Comparison of ENCODE assay signal across 23 cellular contexts in the genomic region with DNA sequence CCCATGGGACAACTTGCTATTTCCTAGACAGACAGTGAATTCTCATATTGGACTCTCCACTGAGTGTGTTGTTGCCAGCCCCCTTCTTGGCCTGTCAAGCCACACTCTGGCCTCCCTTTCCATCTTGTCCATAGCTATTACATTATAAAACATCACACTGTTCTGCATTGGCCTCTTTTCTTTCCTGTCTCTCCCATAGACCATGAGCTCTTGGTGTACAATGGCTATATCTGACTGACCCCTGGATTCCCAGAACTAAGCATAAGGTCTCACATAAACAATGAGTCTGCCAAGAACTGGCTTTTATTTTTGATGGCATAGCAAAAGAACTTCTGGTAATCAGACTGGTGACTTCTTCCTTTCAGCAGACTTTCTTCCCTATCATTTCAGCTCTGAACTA. TPM values are rescaled to one million over a fixed set of nuclear protein-coding genes. Genes with fewer than 3 reads are reported as not detected.
DNase-seq lines count a peak whose midpoint lies in the region; ATAC-seq and TF ChIP-seq lines count a peak whose summit lies in the region.
"Had no signal": no experiment of that assay in that cellular context is flagged by ENCODE, and none has a peak within 500 bp of the region (broad histone marks: within the 10 kb centered on the region; RNA-seq: fewer than 3 reads in every experiment).

No MANE protein-coding gene starts in this region.

- peaks cover 47% of the 10 kb centered on the region for H3K4me1 Mint-ChIP-seq in dendritic cell treated with granulocyte-macrophage colony-stimulating factor and Interleukin-4, amounts not matched to agents 40 ng/mL and 50 ng/mL, for 4 days (ENCODE audit: low read depth)

- H3K4me3 ChIP-seq in fibroblast of the aortic adventitia (ENCODE audit: low read depth, low read length), result no peak overlapping the region
- no peak overlapping the region for H3K4me3 ChIP-seq in lower lobe of right lung
- H3K4me3 ChIP-seq in skeletal muscle tissue (ENCODE audit: low read length in 3 of 3), result no peak overlapping the region
- H3K4me3 ChIP-seq: A549; BLaER1 treated with 17β-estradiol and CSF1 and Interleukin-3, amounts not matched to agents 10 nM and 100 nM; GM23248; MG63; SJSA1 had no signal

- no peaks in the 10 kb centered on the region for H3K27me3 Mint-ChIP-seq in dendritic cell treated with granulocyte-macrophage colony-stimulating factor and Interleukin-4, amounts not matched to agents 40 ng/mL and 50 ng/mL, for 4 days
- H3K27me3 Mint-ChIP-seq: CD4-positive, alpha-beta T cell had no signal

- no peak overlapping the region for H3K9ac ChIP-seq in skeletal muscle tissue (ENCODE audit: low read depth in 1 of 3, low read length in 3 of 3)
- H3K9ac ChIP-seq: BLaER1 treated with 17β-estradiol and CSF1 and Interleukin-3, amounts not matched to agents 10 nM and 100 nM; GM23248 had no signal

- ATAC-seq in lower lobe of right lung (no peak), GM18519 (IDR thresholded peaks at IDR 0.05; ENCODE audit: low FRiP score, unreplicated experiment) (no peak)
- ATAC-seq: A549, PC-3 had no signal

- DNase-seq in fibroblast of the aortic adventitia (ENCODE audit: low read depth) (peak; percentile 29), lower lobe of right lung (no peak), G401 (ENCODE audit: low spot score) (no peak), globus pallidus (ENCODE audit: low spot score) (no peak)
- DNase-seq: AML-193; CD4-positive, alpha-beta T cell; GM23248; H9; IMR-90; KG1; MG63; NCI-H2029; NCI-H446; NCI-H524 treated with DMSO at 0.1 percent for 48 hours; NCI-H774; NK-92 treated with Interleukin-12 subunit alpha and Interleukin-12 subunit beta, amount 100 ng/mL, for 24 hours; PC-3 had no signal

- no peaks in the 10 kb centered on the region for H3K9me3 Mint-ChIP-seq in dendritic cell treated with granulocyte-macrophage colony-stimulating factor and Interleukin-4, amounts not matched to agents 40 ng/mL and 50 ng/mL, for 4 days
- H3K9me3 Mint-ChIP-seq: CD4-positive, alpha-beta T cell had no signal

- H3K27ac Mint-ChIP-seq in dendritic cell treated with granulocyte-macrophage colony-stimulating factor and Interleukin-4, amounts not matched to agents 40 ng/mL and 50 ng/mL, for 4 days, result peak overlapping the region; percentile 80
- H3K27ac Mint-ChIP-seq: CD4-positive, alpha-beta T cell; H9 had no signal

- no peaks in the 10 kb centered on the region for H3K36me3 Mint-ChIP-seq in dendritic cell treated with granulocyte-macrophage colony-stimulating factor and Interleukin-4, amounts not matched to agents 40 ng/mL and 50 ng/mL, for 4 days (ENCODE audit: low read depth)

- no peak overlapping the region for H3K4me3 Mint-ChIP-seq in dendritic cell treated with granulocyte-macrophage colony-stimulating factor and Interleukin-4, amounts not matched to agents 40 ng/mL and 50 ng/mL, for 4 days
- H3K4me3 Mint-ChIP-seq: CD4-positive, alpha-beta T cell; H9 had no signal

- intact Hi-C loops in dendritic cell treated with granulocyte-macrophage colony-stimulating factor and Interleukin-4, amounts not matched to agents 40 ng/mL and 50 ng/mL, for 4 days (cut with micrococcal nuclease), result no loop called here
- intact Hi-C loops in lower lobe of right lung (cut with DNase I), result no loop called here

- H3K4me1 ChIP-seq in lower lobe of right lung (no peaks in the 10 kb centered on the region), skeletal muscle tissue (ENCODE audit: control insufficient read depth in 3 of 3, insufficient read depth in 3 of 3, low read length in 3 of 3) (peaks cover 4 to 12% (median 8%) of the 10 kb centered on the region in 3 donors)
- H3K4me1 ChIP-seq: A549, SJSA1 had no signal

- H3K36me3 ChIP-seq in lower lobe of right lung (no peaks in the 10 kb centered on the region), skeletal muscle tissue (ENCODE audit: control insufficient read depth in 3 of 3, insufficient read depth in 3 of 3, low read length in 3 of 3) (no peaks in the 10 kb centered on the region)
- H3K36me3 ChIP-seq: BLaER1 treated with 17β-estradiol and CSF1 and Interleukin-3, amounts not matched to agents 10 nM and 100 nM; MG63; SJSA1 had no signal

- in situ Hi-C loops in G401 (cut with HindIII; ENCODE audit: low sequenced_read_pairs), result no loop called here

- TF ChIP-seq CTCF in fibroblast of the aortic adventitia (IDR thresholded peaks at IDR 0.05; ENCODE audit: insufficient read depth, low read length), result no peak
- no peak for TF ChIP-seq CTCF in lower lobe of right lung (IDR thresholded peaks at IDR 0.05)

- no peaks in the 10 kb centered on the region for H3K9me3 ChIP-seq in lower lobe of right lung
- H3K9me3 ChIP-seq in skeletal muscle tissue (ENCODE audit: control insufficient read depth in 3 of 3, low read length in 3 of 3), result no peaks in the 10 kb centered on the region
- H3K9me3 ChIP-seq: A549; BLaER1 treated with 17β-estradiol and CSF1 and Interleukin-3, amounts not matched to agents 10 nM and 100 nM; MG63; SJSA1 had no signal

- peak overlapping the region; percentile 18 for H3K27ac ChIP-seq in lower lobe of right lung
- H3K27ac ChIP-seq in skeletal muscle tissue (ENCODE audit: low read depth, low read length), result peak overlapping the region; percentile 31
- H3K27ac ChIP-seq: A549, GM23248, SJSA1 had no signal

- no peaks in the 10 kb centered on the region for H3K27me3 ChIP-seq in lower lobe of right lung (ENCODE audit: low read depth)
- H3K27me3 ChIP-seq in skeletal muscle tissue (ENCODE audit: control insufficient read depth in 3 of 3, insufficient read depth in 3 of 3, low read length in 3 of 3), result peaks cover 0 to 2% (median 0%) of the 10 kb centered on the region in 3 donors
- H3K27me3 ChIP-seq: MG63, SJSA1 had no signal

RNA-seq across cellular contexts. Expression of gene STARD8, which starts 23.8 kb away (rescaled TPM):
- total RNA-seq in fibroblast of the aortic adventitia (ENCODE audit: low replicate concordance) (1.1 and 2.9 TPM in 2 replicates), lower lobe of right lung (36.5 TPM), skeletal muscle tissue (8.9 TPM)
- 0.31 and 0.98 TPM in 2 replicates for total RNA-seq in G401 (2014; rRNA removed; shearing (Covaris generic))
